1 cellular context compared by ENCODE assay signal in the genomic region with DNA sequence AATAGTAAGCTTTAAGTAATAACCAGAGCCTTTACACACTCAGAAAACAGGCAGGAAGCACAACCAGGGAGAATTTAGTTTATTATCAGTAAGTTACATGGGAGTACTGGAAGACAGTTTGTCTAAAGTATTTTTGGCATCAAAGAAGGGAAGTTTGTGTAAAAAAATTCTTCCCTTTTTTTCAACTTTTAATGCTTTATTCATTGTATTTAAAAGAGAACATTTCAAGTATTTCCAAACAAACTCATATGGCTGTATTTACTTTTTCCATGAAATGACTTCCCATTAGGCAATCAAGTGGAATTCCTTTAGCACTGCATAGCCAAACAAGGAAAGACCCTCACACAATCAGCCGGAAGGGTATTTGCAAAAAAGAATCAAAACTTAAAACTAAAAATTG.
A peak's percentile ranks its signal among the peaks of the same experiment; 100 is the strongest.
TF ChIP-seq lines count a peak whose summit lies in the region.

No MANE protein-coding gene starts in this region.

TF ChIP-seq in H1, 55 proteins besides CTCF, POLR2A, EP300 and RAD21:
- TF ChIP-seq CEBPB (IDR thresholded peaks at IDR 0.05; ENCODE audit: low read depth, low read length) (peak; percentile 23; the same call in 1 of the 2 replicates), SP1 (IDR thresholded peaks at IDR 0.05; ENCODE audit: low read depth, low read length) (no peak)
